1 cellular context compared by ENCODE assay signal in the genomic region with DNA sequence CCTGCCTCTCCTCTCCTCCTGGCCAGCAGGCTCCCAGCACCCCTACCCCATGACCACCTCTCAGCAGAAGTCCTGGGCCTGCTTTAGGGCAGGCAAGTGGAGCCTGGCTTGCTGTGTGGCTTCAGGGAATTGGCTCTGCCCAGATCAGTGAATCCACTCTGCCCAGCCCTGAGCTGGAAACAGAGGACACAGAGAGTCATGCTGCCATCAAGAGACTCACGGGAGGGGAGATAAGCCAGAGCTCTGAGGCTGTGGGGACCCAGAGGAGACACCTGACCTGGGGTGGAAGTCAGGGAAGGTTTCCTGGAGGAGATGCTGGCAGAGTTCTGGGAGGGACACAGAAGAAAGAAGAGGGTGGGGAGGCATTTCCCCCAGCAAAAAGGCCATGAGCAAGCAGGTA.
TF ChIP-seq lines count a peak whose summit lies in the region.

No MANE protein-coding gene starts in this region.

TF ChIP-seq in HepG2, 621 proteins besides CTCF, POLR2A, EP300 and RAD21 (continued from another document):
- TF ChIP-seq, protein P1, sequence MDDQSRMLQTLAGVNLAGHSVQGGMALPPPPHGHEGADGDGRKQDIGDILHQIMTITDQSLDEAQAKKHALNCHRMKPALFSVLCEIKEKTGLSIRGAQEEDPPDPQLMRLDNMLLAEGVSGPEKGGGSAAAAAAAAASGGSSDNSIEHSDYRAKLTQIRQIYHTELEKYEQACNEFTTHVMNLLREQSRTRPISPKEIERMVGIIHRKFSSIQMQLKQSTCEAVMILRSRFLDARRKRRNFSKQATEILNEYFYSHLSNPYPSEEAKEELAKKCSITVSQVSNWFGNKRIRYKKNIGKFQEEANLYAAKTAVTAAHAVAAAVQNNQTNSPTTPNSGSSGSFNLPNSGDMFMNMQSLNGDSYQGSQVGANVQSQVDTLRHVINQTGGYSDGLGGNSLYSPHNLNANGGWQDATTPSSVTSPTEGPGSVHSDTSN (CRISPR knock-in tag; IDR thresholded peaks at IDR 0.05; ENCODE audit: borderline replicate concordance) = no peak
- TF ChIP-seq ZSCAN21 (CRISPR knock-in tag; IDR thresholded peaks at IDR 0.05; ENCODE audit: borderline replicate concordance) (no peak), ZNF407 (CRISPR knock-in tag; IDR thresholded peaks at IDR 0.05; ENCODE audit: not compliant biosample characterization) (no peak), CBX5 (CRISPR knock-in tag; IDR thresholded peaks at IDR 0.05; ENCODE audit: borderline replicate concordance) (no peak), ZNF598 (CRISPR knock-in tag; IDR thresholded peaks at IDR 0.05; ENCODE audit: borderline replicate concordance) (no peak), HMG20A (CRISPR knock-in tag; IDR thresholded peaks at IDR 0.05; ENCODE audit: borderline replicate concordance) (no peak), NR1H2 (CRISPR knock-in tag; IDR thresholded peaks at IDR 0.05; ENCODE audit: borderline replicate concordance, low read depth) (no peak)
- TF ChIP-seq, protein P2, sequence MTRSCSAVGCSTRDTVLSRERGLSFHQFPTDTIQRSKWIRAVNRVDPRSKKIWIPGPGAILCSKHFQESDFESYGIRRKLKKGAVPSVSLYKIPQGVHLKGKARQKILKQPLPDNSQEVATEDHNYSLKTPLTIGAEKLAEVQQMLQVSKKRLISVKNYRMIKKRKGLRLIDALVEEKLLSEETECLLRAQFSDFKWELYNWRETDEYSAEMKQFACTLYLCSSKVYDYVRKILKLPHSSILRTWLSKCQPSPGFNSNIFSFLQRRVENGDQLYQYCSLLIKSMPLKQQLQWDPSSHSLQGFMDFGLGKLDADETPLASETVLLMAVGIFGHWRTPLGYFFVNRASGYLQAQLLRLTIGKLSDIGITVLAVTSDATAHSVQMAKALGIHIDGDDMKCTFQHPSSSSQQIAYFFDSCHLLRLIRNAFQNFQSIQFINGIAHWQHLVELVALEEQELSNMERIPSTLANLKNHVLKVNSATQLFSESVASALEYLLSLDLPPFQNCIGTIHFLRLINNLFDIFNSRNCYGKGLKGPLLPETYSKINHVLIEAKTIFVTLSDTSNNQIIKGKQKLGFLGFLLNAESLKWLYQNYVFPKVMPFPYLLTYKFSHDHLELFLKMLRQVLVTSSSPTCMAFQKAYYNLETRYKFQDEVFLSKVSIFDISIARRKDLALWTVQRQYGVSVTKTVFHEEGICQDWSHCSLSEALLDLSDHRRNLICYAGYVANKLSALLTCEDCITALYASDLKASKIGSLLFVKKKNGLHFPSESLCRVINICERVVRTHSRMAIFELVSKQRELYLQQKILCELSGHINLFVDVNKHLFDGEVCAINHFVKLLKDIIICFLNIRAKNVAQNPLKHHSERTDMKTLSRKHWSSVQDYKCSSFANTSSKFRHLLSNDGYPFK (CRISPR knock-in tag; IDR thresholded peaks at IDR 0.05; ENCODE audit: borderline replicate concordance) = no peak
